ENCODE assay signal across 8 cellular contexts in genomic region chr3:47513125-47513929, GRCh38. TPM values are rescaled to one million over a fixed set of nuclear protein-coding genes. Genes with fewer than 3 reads are reported as not detected.
A peak's percentile ranks its signal among the peaks of the same experiment; 100 is the strongest.
DNase-seq lines count a peak whose midpoint lies in the region; TF ChIP-seq lines count a peak whose summit lies in the region.

A gene with protein sequence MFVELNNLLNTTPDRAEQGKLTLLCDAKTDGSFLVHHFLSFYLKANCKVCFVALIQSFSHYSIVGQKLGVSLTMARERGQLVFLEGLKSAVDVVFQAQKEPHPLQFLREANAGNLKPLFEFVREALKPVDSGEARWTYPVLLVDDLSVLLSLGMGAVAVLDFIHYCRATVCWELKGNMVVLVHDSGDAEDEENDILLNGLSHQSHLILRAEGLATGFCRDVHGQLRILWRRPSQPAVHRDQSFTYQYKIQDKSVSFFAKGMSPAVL (minus strand): TSS chr3:47513712. CDS start chr3:47513590, 122 bp downstream.

- H3K9me2 ChIP-seq in MM.1S (replicated peaks; ENCODE audit: insufficient read depth, low read length) (no peaks in the 10 kb centered on the region), neural cell (ENCODE audit: insufficient read depth, low read length) (no peaks in the 10 kb centered on the region)

- peak; percentile 85 for DNase-seq in GF-D8 (lab: John Stamatoyannopoulos, UW)
- peak; percentile 97 for DNase-seq in HCEC 1CT
- peak; percentile 97 for DNase-seq in MM.1S
- peak; percentile 72 for DNase-seq in SIG-M5 (lab: John Stamatoyannopoulos, UW)
- DNase-seq in activated gamma-delta T cell (lab: John Stamatoyannopoulos, UW): peak; percentile 97
- peak; percentile 97 for DNase-seq in fibroblast of the conjunctiva (ENCODE audit: low read depth)
- DNase-seq in stomach: peak; percentile 97

- WGBS in stomach, 5 donors: 0 to 1% (median 0%) methylated on average over 32 to 71 of the region's 71 CpGs

- peak within 1 kb of the TSS; percentile 80 for H2AFZ ChIP-seq in MM.1S (ENCODE audit: low read length)
- peak within 1 kb of the TSS; percentile 75 for H2AFZ ChIP-seq in neural cell (ENCODE audit: low read depth, low read length)

- H3F3A ChIP-seq in MM.1S (ENCODE audit: insufficient read depth, low read length): peaks cover 4% of the 10 kb centered on the region; the same call in 1 of the 2 replicates
- H3F3A ChIP-seq in neural cell (ENCODE audit: insufficient read depth, low read length, poor library complexity, severe bottlenecking): no peaks in the 10 kb centered on the region

- H3K9ac ChIP-seq in MM.1S (ENCODE audit: low read length): peak within 1 kb of the TSS; percentile 83
- H3K9ac ChIP-seq in neural cell (ENCODE audit: low read length): peak within 1 kb of the TSS; percentile 80

- H3K36me3 ChIP-seq in MM.1S (replicated peaks; ENCODE audit: insufficient read depth, low read length) (peaks cover 8% of the 10 kb centered on the region; the same call in 1 of the 2 replicates), neural cell (ENCODE audit: insufficient read depth, low read length) (no peaks in the 10 kb centered on the region), stomach (peaks cover 10 to 27% (median 26%) of the 10 kb centered on the region in 4 donors)

- H4K20me1 ChIP-seq in MM.1S (ENCODE audit: insufficient read depth, low read length): no peaks in the 10 kb centered on the region
- no peaks in the 10 kb centered on the region for H4K20me1 ChIP-seq in neural cell (ENCODE audit: insufficient read depth)

- intact Hi-C loops in stomach (cut with DNase I; ENCODE audit: low total_unique reads): no loop called here

- H3K4me3 ChIP-seq in MM.1S (ENCODE audit: low read length) (peak within 1 kb of the TSS; percentile 90), neural cell (ENCODE audit: low read length) (peak within 1 kb of the TSS; percentile 68), stomach (peak within 1 kb of the TSS; percentile 66 to 75 (median 73))

- peaks cover 31% of the 10 kb centered on the region for H3K79me2 ChIP-seq in MM.1S (ENCODE audit: low read length)
- H3K79me2 ChIP-seq in neural cell (replicated peaks; ENCODE audit: insufficient read depth, low read length): peaks cover 15% of the 10 kb centered on the region

- peak; percentile 70 for TF ChIP-seq RAD21 in neural cell (conservative IDR thresholded peaks at IDR 0.05)

- TF ChIP-seq POLR2A in stomach (IDR thresholded peaks at IDR 0.05): peak in 1 of 4 donors; percentile 39

- H3K9me3 ChIP-seq in MM.1S (replicated peaks; ENCODE audit: insufficient read depth, low read length) (no peaks in the 10 kb centered on the region), neural cell (ENCODE audit: low read length) (no peaks in the 10 kb centered on the region), stomach (no peaks in the 10 kb centered on the region)

- H3K27me3 ChIP-seq in MM.1S (replicated peaks; ENCODE audit: insufficient read depth, low read length): 0 out of 2 replicates have a peak, but pooled peaks cover 3% of the 10 kb centered on the region
- no peaks in the 10 kb centered on the region for H3K27me3 ChIP-seq in neural cell (ENCODE audit: insufficient read depth, low read depth, low read length)
- H3K27me3 ChIP-seq in stomach: no peaks in the 10 kb centered on the region

- peak within 1 kb of the TSS; percentile 84 for H3K27ac ChIP-seq in MM.1S (ENCODE audit: low read length)
- peak within 1 kb of the TSS; percentile 93 for H3K27ac ChIP-seq in neural cell (ENCODE audit: low read length)
- H3K27ac ChIP-seq in stomach: peak within 1 kb of the TSS; percentile 86 to 98 (median 95)

- H3K4me1 ChIP-seq in MM.1S (ENCODE audit: low read length) (no peaks in the 10 kb centered on the region), stomach (peaks cover 9 to 21% (median 14%) of the 10 kb centered on the region in 4 donors)

- TF ChIP-seq EP300 in neural cell (conservative IDR thresholded peaks at IDR 0.05; ENCODE audit: poor library complexity, severe bottlenecking) (peak; percentile 53), stomach (IDR thresholded peaks at IDR 0.05) (no peak)

- peak; percentile 65 for TF ChIP-seq CTCF in MM.1S (IDR thresholded peaks at IDR 0.05; ENCODE audit: low read length)
- peak; percentile 90 for TF ChIP-seq CTCF in neural cell (IDR thresholded peaks at IDR 0.05; ENCODE audit: poor library complexity, severe bottlenecking)
- TF ChIP-seq CTCF in stomach (IDR thresholded peaks at IDR 0.05): peak in 4 of 7 experiments; percentile 11 to 54 (median 35)

- H3K4me2 ChIP-seq in MM.1S (ENCODE audit: low read depth, low read length): peak within 1 kb of the TSS; percentile 90
- peak within 1 kb of the TSS; percentile 82 for H3K4me2 ChIP-seq in neural cell (ENCODE audit: low read length)

TF ChIP-seq in neural cell, 6 proteins besides CTCF, POLR2A, EP300 and RAD21:
- peak; percentile 74 for TF ChIP-seq SMC3 (conservative IDR thresholded peaks at IDR 0.05; ENCODE audit: poor library complexity)
- TF ChIP-seq EZH2 (IDR thresholded peaks at IDR 0.05; ENCODE audit: borderline replicate concordance, insufficient read depth, low read length, poor library complexity, severe bottlenecking): no peak
- peak; percentile 73 for TF ChIP-seq MXI1 (conservative IDR thresholded peaks at IDR 0.05; ENCODE audit: poor library complexity, severe bottlenecking)
- no peak for TF ChIP-seq REST (IDR thresholded peaks at IDR 0.05; ENCODE audit: borderline replicate concordance)
- peak; percentile 49 for TF ChIP-seq TAF1 (IDR thresholded peaks at IDR 0.05; ENCODE audit: low read depth)
- peak; percentile 90 for TF ChIP-seq POLR2AphosphoS5 (IDR thresholded peaks at IDR 0.05)

RNA-seq across cellular contexts. Expression of the gene that starts here (rescaled TPM):
- polyA plus RNA-seq in neural cell (55.0 and 70.4 TPM in 2 replicates), stomach (10 to 100 TPM; 24.7 to 28.3 (median 25.7) TPM)
- 37.6 and 41.1 TPM in 2 replicates for polyA minus RNA-seq in neural cell
- 10 to 100 TPM in 2 of 5 donors, 1 to 10 TPM in 2, not detected in 1; 6.2 to 18.0 (median 11.7) TPM for total RNA-seq in stomach

Comparison
In these comparisons a context has a peak if more than half of its experiments do, and no peak if none do; other contexts are left out.
1. Peak in every context shown above with its lines: DNase-seq, H3K4me3 ChIP-seq and H3K27ac ChIP-seq.
2. CTCF ChIP-seq: peak in every context shown above with its lines; median percentile 90 in neural cell; 65 in MM.1S; 35 in stomach.